1 cellular context compared by ENCODE assay signal in the genomic region with DNA sequence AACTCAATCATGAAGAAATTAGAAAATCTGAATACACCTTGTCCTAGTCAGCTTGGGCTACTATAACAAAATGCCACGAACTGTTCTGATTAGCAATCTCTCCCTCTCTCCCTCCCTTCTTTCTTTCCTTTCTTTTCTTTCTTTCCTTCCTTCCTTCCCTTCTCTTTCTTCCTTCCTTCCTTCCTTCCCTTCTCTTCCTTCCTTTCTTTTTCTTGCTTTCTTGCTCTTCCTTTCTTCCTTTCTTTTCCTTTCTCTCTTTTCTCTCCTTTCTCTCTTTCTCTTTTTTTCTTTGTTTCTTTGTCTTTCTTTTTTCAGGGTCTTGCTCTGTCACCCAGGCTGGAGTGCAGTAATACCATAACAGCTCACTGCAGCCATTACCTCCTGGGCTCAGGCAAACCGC.
TF ChIP-seq lines count a peak whose summit lies in the region.

No MANE protein-coding gene starts in this region.

TF ChIP-seq in K562, 482 proteins besides CTCF, POLR2A, EP300 and RAD21 (continued from another document):
- TF ChIP-seq TOE1 (IDR thresholded peaks at IDR 0.05; ENCODE audit: borderline replicate concordance): no peak
- TF ChIP-seq TOE1 (CRISPR knock-in tag; IDR thresholded peaks at IDR 0.05; ENCODE audit: borderline replicate concordance, low read depth): no peak
- no peak for TF ChIP-seq TCF7 (IDR thresholded peaks at IDR 0.05; ENCODE audit: borderline replicate concordance)
- TF ChIP-seq NKRF (IDR thresholded peaks at IDR 0.05; ENCODE audit: borderline replicate concordance): 0 out of 2 replicates have a peak, but pooled peaks have one; percentile 27
- TF ChIP-seq ARHGAP35 (IDR thresholded peaks at IDR 0.05; ENCODE audit: partially characterized antibody): peak; percentile 76
- no peak for TF ChIP-seq RCOR1 (IDR thresholded peaks at IDR 0.05; ENCODE audit: borderline replicate concordance in 1 of 2, low read depth in 2 of 2, low read length in 2 of 2)
- TF ChIP-seq PHB2 (IDR thresholded peaks at IDR 0.05; ENCODE audit: low read depth): peak; percentile 33; the same call in 1 of the 2 replicates
- TF ChIP-seq ZNF551 (CRISPR knock-in tag; IDR thresholded peaks at IDR 0.05): no peak
- TF ChIP-seq ETS1 (conservative IDR thresholded peaks at IDR 0.05; ENCODE audit: control insufficient read depth, low read depth, low read length): no peak
- no peak for TF ChIP-seq ZNF609 (CRISPR knock-in tag; IDR thresholded peaks at IDR 0.05; ENCODE audit: borderline replicate concordance)
- TF ChIP-seq, protein P1, sequence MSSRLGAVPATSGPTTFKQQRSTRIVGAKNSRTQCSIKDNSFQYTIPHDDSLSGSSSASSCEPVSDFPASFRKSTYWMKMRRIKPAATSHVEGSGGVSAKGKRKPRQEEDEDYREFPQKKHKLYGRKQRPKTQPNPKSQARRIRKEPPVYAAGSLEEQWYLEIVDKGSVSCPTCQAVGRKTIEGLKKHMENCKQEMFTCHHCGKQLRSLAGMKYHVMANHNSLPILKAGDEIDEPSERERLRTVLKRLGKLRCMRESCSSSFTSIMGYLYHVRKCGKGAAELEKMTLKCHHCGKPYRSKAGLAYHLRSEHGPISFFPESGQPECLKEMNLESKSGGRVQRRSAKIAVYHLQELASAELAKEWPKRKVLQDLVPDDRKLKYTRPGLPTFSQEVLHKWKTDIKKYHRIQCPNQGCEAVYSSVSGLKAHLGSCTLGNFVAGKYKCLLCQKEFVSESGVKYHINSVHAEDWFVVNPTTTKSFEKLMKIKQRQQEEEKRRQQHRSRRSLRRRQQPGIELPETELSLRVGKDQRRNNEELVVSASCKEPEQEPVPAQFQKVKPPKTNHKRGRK (tag; IDR thresholded peaks at IDR 0.05): peak; percentile 94
- no peak for TF ChIP-seq SFPQ (IDR thresholded peaks at IDR 0.05; ENCODE audit: low read depth, low read length)
